Comparison of ENCODE assay signal across 1 cellular context in the genomic region with DNA sequence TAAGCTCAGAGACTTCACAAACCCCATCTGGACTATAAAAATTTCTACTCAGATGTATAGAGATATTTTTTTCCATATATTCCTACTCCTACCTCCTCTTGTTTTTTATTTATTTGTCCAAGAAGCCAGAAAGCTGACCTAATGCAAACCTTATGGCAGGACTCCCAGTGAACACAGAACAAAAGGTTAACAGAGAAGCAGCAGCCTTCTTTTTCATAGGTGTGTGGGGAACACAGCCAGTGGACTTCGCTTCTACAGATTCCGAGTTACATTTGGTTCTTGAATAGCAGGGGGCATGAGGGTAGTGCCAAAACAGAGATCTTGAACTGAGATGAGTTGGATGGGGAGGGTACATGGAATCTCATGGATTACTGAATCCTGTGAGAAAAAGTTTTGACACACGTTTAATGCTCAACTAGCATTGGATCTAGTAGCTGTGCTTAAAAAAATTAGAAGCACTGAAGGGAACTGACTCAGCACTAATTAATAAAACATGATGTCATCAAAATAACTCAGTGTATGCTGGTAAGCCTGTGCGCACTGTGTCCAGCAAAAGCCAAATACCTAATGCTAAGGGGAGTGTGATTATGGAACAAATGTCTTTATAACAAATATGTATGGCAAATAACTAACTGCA.
TF ChIP-seq lines count a peak whose summit lies in the region.

No MANE protein-coding gene starts in this region.

TF ChIP-seq in HEK293, 187 proteins besides CTCF, POLR2A, EP300 and RAD21 (continued from another document):
- TF ChIP-seq, protein P1, sequence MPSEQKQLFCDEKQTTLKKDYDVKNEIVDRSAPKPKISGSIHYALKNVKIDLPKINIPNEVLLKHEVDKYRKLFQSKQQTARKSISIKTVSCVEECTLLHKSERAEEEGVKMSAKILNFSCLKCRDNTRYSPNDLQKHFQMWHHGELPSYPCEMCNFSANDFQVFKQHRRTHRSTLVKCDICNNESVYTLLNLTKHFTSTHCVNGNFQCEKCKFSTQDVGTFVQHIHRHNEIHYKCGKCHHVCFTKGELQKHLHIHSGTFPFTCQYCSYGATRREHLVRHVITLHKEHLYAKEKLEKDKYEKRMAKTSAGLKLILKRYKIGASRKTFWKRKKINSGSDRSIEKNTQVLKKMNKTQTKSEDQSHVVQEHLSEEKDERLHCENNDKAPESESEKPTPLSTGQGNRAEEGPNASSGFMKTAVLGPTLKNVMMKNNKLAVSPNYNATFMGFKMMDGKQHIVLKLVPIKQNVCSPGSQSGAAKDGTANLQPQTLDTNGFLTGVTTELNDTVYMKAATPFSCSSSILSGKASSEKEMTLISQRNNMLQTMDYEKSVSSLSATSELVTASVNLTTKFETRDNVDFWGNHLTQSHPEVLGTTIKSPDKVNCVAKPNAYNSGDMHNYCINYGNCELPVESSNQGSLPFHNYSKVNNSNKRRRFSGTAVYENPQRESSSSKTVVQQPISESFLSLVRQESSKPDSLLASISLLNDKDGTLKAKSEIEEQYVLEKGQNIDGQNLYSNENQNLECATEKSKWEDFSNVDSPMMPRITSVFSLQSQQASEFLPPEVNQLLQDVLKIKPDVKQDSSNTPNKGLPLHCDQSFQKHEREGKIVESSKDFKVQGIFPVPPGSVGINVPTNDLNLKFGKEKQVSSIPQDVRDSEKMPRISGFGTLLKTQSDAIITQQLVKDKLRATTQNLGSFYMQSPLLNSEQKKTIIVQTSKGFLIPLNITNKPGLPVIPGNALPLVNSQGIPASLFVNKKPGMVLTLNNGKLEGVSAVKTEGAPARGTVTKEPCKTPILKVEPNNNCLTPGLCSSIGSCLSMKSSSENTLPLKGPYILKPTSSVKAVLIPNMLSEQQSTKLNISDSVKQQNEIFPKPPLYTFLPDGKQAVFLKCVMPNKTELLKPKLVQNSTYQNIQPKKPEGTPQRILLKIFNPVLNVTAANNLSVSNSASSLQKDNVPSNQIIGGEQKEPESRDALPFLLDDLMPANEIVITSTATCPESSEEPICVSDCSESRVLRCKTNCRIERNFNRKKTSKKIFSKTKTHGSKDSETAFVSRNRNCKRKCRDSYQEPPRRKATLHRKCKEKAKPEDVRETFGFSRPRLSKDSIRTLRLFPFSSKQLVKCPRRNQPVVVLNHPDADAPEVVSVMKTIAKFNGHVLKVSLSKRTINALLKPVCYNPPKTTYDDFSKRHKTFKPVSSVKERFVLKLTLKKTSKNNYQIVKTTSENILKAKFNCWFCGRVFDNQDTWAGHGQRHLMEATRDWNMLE (tag by site-specific recombination; conservative IDR thresholded peaks at IDR 0.05; ENCODE audit: low read depth) = no peak
